In the genomic region with DNA sequence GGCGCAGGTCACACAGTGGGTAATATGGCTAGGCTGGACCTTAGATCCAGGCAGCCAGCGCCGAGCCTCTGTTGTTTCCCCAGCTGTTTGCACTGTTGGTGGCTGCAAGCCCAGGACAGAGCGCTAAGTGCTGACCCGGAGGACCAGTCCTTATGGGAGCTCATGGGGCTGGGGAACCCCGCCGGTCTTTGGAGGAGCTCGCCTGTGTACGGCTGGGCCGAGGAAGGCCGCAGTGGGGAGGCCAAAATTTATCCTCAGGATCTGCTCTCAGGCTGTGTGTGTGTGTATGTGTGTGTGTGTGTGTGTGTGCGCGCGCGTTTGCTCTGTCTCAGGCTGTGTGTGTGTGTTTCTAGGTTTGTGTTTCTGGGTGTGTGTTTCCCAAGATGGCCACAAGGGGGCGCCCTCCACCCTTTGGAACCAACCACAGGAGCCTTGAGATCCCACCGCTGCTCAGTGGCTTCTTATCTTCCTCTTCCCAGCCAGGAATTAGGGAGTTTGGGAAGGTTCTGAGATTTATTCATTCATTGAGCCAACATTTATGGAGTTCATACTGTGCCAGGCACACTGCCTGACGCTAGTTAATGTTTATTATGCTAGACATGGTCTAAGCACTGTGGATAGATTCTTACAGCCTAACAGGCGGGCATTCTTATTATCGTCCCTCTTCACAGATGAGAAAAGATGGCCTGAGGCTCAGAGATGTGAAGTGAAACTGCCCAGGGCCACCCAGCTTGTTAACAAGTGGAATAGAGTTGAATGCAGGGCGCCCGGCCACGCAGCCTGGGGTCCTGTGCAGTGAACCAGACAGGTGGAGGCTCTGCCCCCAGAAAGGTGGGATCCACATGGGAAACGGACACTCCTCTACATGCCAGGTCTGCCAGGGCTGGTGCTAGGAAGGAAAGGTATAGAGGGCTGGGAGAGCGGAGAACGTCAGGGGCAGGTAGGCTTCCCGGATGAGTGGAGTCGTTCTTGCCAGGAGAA, we compare ENCODE assay signal across 8 cellular contexts. TPM values are rescaled to one million over a fixed set of nuclear protein-coding genes. Genes with fewer than 3 reads are reported as not detected.
DNase-seq lines count a peak whose midpoint lies in the region; ATAC-seq, FAIRE-seq and TF ChIP-seq lines count a peak whose summit lies in the region.

No MANE protein-coding gene starts in this region.

- no peak overlapping the region for H3K27ac ChIP-seq in K562 (ENCODE audit: extremely low read depth, low read depth, low read length)

- in situ Hi-C loops in K562 (cut with MboI) = loop anchor here (10.0 kb wide), 1 partner anchor 205 kb away; no protein-coding TSS in a partner anchor

- no peak overlapping the region for H3K4me3 Mint-ChIP-seq in immature natural killer cell

- FAIRE-seq in TTC549 (lab: Jason Lieb, UNC) = peak; percentile 60
- peak; percentile 95 for FAIRE-seq in K562 (lab: Jason Lieb, UNC)

- no TSS peak for BruUV-seq in K562 (replicated peaks; lab: Mats Ljungman, UMichigan)

- H3K4me3 ChIP-seq in GM12865 (ENCODE audit: low read depth, low read length) (no peak overlapping the region), K562 (no peak overlapping the region)

- H3K9me3 ChIP-seq in K562 (replicated peaks; ENCODE audit: control insufficient read depth, insufficient read depth, low read depth, low read length) = no peaks in the 10 kb centered on the region

- H3K36me3 Mint-ChIP-seq in immature natural killer cell = peaks cover 0 to 36% (median 16%) of the 10 kb centered on the region in 3 donors

- WGBS in K562 (ENCODE audit: insufficient coverage, low coverage, missing lambda C conversion rate) = 48% methylated on average over 28 of the region's 28 CpGs

- H3K9me3 Mint-ChIP-seq in immature natural killer cell = no peaks in the 10 kb centered on the region

- no peaks in the 10 kb centered on the region for H3K79me2 ChIP-seq in K562 (ENCODE audit: control insufficient read depth, insufficient read depth, low read length)

- peaks cover 6% of the 10 kb centered on the region; the same call in 2 of the 3 replicates for H3K36me3 ChIP-seq in K562 (ENCODE audit: control insufficient read depth, insufficient read depth, low read length)

- ATAC-seq in K562 (peak; percentile 97), HG03460 (IDR thresholded peaks at IDR 0.05; ENCODE audit: unreplicated experiment) (no peak), HG02642 (IDR thresholded peaks at IDR 0.05; ENCODE audit: poor library complexity, unreplicated experiment) (no peak)

- H3K27ac Mint-ChIP-seq in immature natural killer cell = peak overlapping the region in 1 of 6 donors; percentile 58

- no peak overlapping the region for H3K4me2 ChIP-seq in K562 (ENCODE audit: insufficient read depth, low read length)

- peak in 1 of 2 experiments; percentile 54; a peak in 2 of 4 replicates for TF ChIP-seq RAD21 in K562 (CRISPR knock-in tag; conservative IDR thresholded peaks at IDR 0.05 in 1 of 2, IDR thresholded peaks at IDR 0.05 in 1 of 2)

- H3K4me1 ChIP-seq in K562 (replicated peaks in 1 of 2; ENCODE audit: control insufficient read depth in 2 of 2, insufficient read depth in 2 of 2, low read length in 2 of 2) = peaks cover 3 to 12% of the 10 kb centered on the region in 2 experiments; a peak in 2 of 5 replicates

- peaks cover 5 to 7% of the 10 kb centered on the region in 2 donors for H3K4me1 Mint-ChIP-seq in immature natural killer cell

- intact Hi-C loops in K562 (cut with micrococcal nuclease) = loop anchor here (5.0 kb wide), 1 partner anchor 193 kb away; a partner anchor contains a TSS

- H3K27me3 Mint-ChIP-seq in immature natural killer cell (ENCODE audit: low read depth in 3 of 3) = peaks cover 2 to 7% (median 2%) of the 10 kb centered on the region in 3 donors

- no peaks in the 10 kb centered on the region for H3K27me3 ChIP-seq in K562 (ENCODE audit: control insufficient read depth in 2 of 2, insufficient read depth in 2 of 2, low read length in 2 of 2)

- H4K20me1 ChIP-seq in K562 (replicated peaks; ENCODE audit: control insufficient read depth, insufficient read depth, low read length) = 0 out of 2 replicates have a peak, but pooled peaks cover 4% of the 10 kb centered on the region

- peak overlapping the region; percentile 47; the same call in 1 of the 2 replicates for H2AFZ ChIP-seq in K562 (ENCODE audit: low read depth, low read length)

- no peak for TF ChIP-seq EP300 in K562 (IDR thresholded peaks at IDR 0.05; ENCODE audit: low read length)

- H3K9me1 ChIP-seq in K562 (ENCODE audit: control insufficient read depth, insufficient read depth, low read length) = no peaks in the 10 kb centered on the region

- CTCF ChIA-PET in K562 (lab: Yijun Ruan, JAX; ENCODE audit: low intra/inter-chr PET ratio) = interaction anchor here (2.1 to 2.3 kb wide), 2 partner anchors 67 to 255 kb away, joined by 7 to 15 read pairs; no protein-coding TSS in a partner anchor

- TF ChIP-seq CTCF in GM12865 (IDR thresholded peaks at IDR 0.05; ENCODE audit: insufficient read depth, low read depth, low read length, missing control alignments) = peak; percentile 77
- TF ChIP-seq CTCF in K562 (IDR thresholded peaks at IDR 0.05 in 2 of 3, conservative IDR thresholded peaks at IDR 0.05 in 1 of 3; ENCODE audit: insufficient read depth in 2 of 3, low read depth in 1 of 3, low read length in 3 of 3) = peak; percentile 79 to 90 (median 82)

- POLR2A ChIA-PET in K562 (lab: Yijun Ruan, JAX) = no interaction called here

- peak overlapping the region in 1 of 2 experiments; percentile 16; a peak in 1 of 4 replicates for H3K9ac ChIP-seq in K562 (ENCODE audit: insufficient read depth in 1 of 2, low read depth in 2 of 2, low read length in 2 of 2)

- TF ChIP-seq POLR2A in K562 (conservative IDR thresholded peaks at IDR 0.05) = no peak

- DNase-seq in GM12865 (ENCODE audit: low read depth) = peak; percentile 70
- peak; percentile 62 for DNase-seq in NCI-H1105 treated with DMSO at 0.1 percent for 48 hours (lab: John Stamatoyannopoulos, UW)
- peak; percentile 72 to 83 (median 80) for DNase-seq in K562 (ENCODE audit: extremely low read depth in 1 of 4, low spot score in 3 of 4)
- DNase-seq in immature natural killer cell = peak; percentile 51 to 56 (median 53)
- DNase-seq in stimulated activated CD4-positive, alpha-beta T cell treated with anti-CD3 and anti-CD28 coated beads, Interleukin-15, amount 100 ng/mL, for 48 hours (ENCODE audit: low read depth in 2 of 2) = peak; percentile 31 to 48

RNA-seq across cellular contexts. Expression of a gene that starts 13.0 kb away (rescaled TPM):
- not detected in 2 replicates for total RNA-seq in K562 (2011; cell fraction: chromatin; rRNA removed; ENCODE audit: low replicate concordance)
- total RNA-seq in K562 (2011; cell fraction: nucleolus; rRNA removed) = not detected in 2 replicates
- not detected in 2 replicates for total RNA-seq in K562 (2011; cell fraction: nucleoplasm; rRNA removed)
- total RNA-seq in K562 (2014; rRNA removed) (not detected in 2 replicates), K562 (2014; rRNA removed; fragmentation: Illumina TruSeq; extraction: Trizol) (not detected in 2 replicates), K562 (2015; rRNA removed; fragmentation: Illumina TruSeq; extraction: Trizol) (not detected in 2 replicates), K562 (2021) (not detected in 2 replicates)
- polyA plus RNA-seq in K562 (2011; rRNA removed) (not detected in 2 replicates), K562 (2014; fragmentation: Illumina TruSeq; extraction: Trizol) (not detected in 2 replicates), K562 (2014; fragmentation: Nextera tagmentation; extraction: Ambion mirVana) (not detected), K562 (2014; rRNA removed) (not detected in 2 replicates), immature natural killer cell (not detected)
- not detected in 2 replicates for polyA plus RNA-seq in K562 (2011; cell fraction: cytosol; rRNA removed)
- polyA plus RNA-seq in K562 (2011; cell fraction: nucleus; rRNA removed) = not detected in 2 replicates
- 0.20 and 0.25 TPM in 2 replicates for polyA plus RNA-seq in K562 (2012)
- polyA minus RNA-seq in K562 (2011; rRNA and poly(A)+ RNA removed) = not detected in 2 replicates
- polyA minus RNA-seq in K562 (2011; cell fraction: cytosol; rRNA and poly(A)+ RNA removed) = not detected in 2 replicates
- polyA minus RNA-seq in K562 (2011; cell fraction: nucleus; rRNA and poly(A)+ RNA removed) = not detected in 2 replicates

RNA-seq across cellular contexts. Expression of a gene that starts 14.6 kb away (rescaled TPM):
- 26.3 and 56.0 TPM in 2 replicates for total RNA-seq in K562 (2011; cell fraction: chromatin; rRNA removed; ENCODE audit: low replicate concordance)
- 42.4 and 47.0 TPM in 2 replicates for total RNA-seq in K562 (2011; cell fraction: nucleolus; rRNA removed)
- total RNA-seq in K562 (2011; cell fraction: nucleoplasm; rRNA removed) = 31.0 and 36.6 TPM in 2 replicates
- 19.8 and 21.5 TPM in 2 replicates for total RNA-seq in K562 (2014; rRNA removed)
- 4.9 and 5.4 TPM in 2 replicates for total RNA-seq in K562 (2014; rRNA removed; fragmentation: Illumina TruSeq; extraction: Trizol)
- 10.3 and 11.4 TPM in 2 replicates for total RNA-seq in K562 (2015; rRNA removed; fragmentation: Illumina TruSeq; extraction: Trizol)
- 26.3 and 27.0 TPM in 2 replicates for total RNA-seq in K562 (2021)
- polyA plus RNA-seq in K562 (2011; rRNA removed) = 10.6 and 12.4 TPM in 2 replicates
- 10.4 and 25.4 TPM in 2 replicates for polyA plus RNA-seq in K562 (2011; cell fraction: cytosol; rRNA removed)
- 41.2 and 57.4 TPM in 2 replicates for polyA plus RNA-seq in K562 (2011; cell fraction: nucleus; rRNA removed)
- polyA plus RNA-seq in K562 (2012) = 19.9 and 20.3 TPM in 2 replicates
- polyA plus RNA-seq in K562 (2014; fragmentation: Illumina TruSeq; extraction: Trizol) = 9.4 and 15.5 TPM in 2 replicates
- under 1 TPM; 0.07 to 0.59 TPM for polyA plus RNA-seq in K562 (2014; fragmentation: Nextera tagmentation; extraction: Ambion mirVana)
- polyA plus RNA-seq in K562 (2014; rRNA removed) = 20.9 and 21.4 TPM in 2 replicates
- polyA minus RNA-seq in K562 (2011; rRNA and poly(A)+ RNA removed) = 2.8 and 5.2 TPM in 2 replicates
- 12.0 and 13.0 TPM in 2 replicates for polyA minus RNA-seq in K562 (2011; cell fraction: cytosol; rRNA and poly(A)+ RNA removed)
- polyA minus RNA-seq in K562 (2011; cell fraction: nucleus; rRNA and poly(A)+ RNA removed) = 19.5 and 24.2 TPM in 2 replicates
- polyA plus RNA-seq in immature natural killer cell = 1 to 10 TPM; 5.7 to 9.8 (median 6.1) TPM

RNA-seq across cellular contexts. Expression of a gene that starts 31.0 kb away (rescaled TPM):
- not detected in 2 replicates for total RNA-seq in K562 (2011; cell fraction: chromatin; rRNA removed; ENCODE audit: low replicate concordance)
- total RNA-seq in K562 (2011; cell fraction: nucleolus; rRNA removed) = not detected in 2 replicates
- total RNA-seq in K562 (2011; cell fraction: nucleoplasm; rRNA removed) = not detected in 2 replicates
- total RNA-seq in K562 (2014; rRNA removed) = 0.04 TPM in 1 of 2 replicates, not detected in the other
- not detected in 2 replicates for total RNA-seq in K562 (2014; rRNA removed; fragmentation: Illumina TruSeq; extraction: Trizol)
- total RNA-seq in K562 (2015; rRNA removed; fragmentation: Illumina TruSeq; extraction: Trizol) = not detected in 2 replicates
- total RNA-seq in K562 (2021) = not detected in 2 replicates
- 0.07 TPM in 1 of 2 replicates, not detected in the other for polyA plus RNA-seq in K562 (2011; rRNA removed)
- not detected in 2 replicates for polyA plus RNA-seq in K562 (2011; cell fraction: cytosol; rRNA removed)
- 0.04 and 0.11 TPM in 2 replicates for polyA plus RNA-seq in K562 (2011; cell fraction: nucleus; rRNA removed)
- polyA plus RNA-seq in K562 (2012) = 0.14 TPM in 1 of 2 replicates, not detected in the other
- not detected in 2 replicates for polyA plus RNA-seq in K562 (2014; fragmentation: Illumina TruSeq; extraction: Trizol)
- polyA plus RNA-seq in K562 (2014; fragmentation: Nextera tagmentation; extraction: Ambion mirVana) = not detected
- not detected in 2 replicates for polyA plus RNA-seq in K562 (2014; rRNA removed)
- not detected in 2 replicates for polyA minus RNA-seq in K562 (2011; rRNA and poly(A)+ RNA removed)
- polyA minus RNA-seq in K562 (2011; cell fraction: cytosol; rRNA and poly(A)+ RNA removed) = not detected in 2 replicates
- polyA minus RNA-seq in K562 (2011; cell fraction: nucleus; rRNA and poly(A)+ RNA removed) = not detected in 2 replicates
- polyA plus RNA-seq in immature natural killer cell = not detected

RNA-seq across cellular contexts. Expression of a gene that starts 36.2 kb away (rescaled TPM):
- total RNA-seq in K562 (2011; cell fraction: chromatin; rRNA removed; ENCODE audit: low replicate concordance) = not detected in 2 replicates
- not detected in 2 replicates for total RNA-seq in K562 (2011; cell fraction: nucleolus; rRNA removed)
- total RNA-seq in K562 (2011; cell fraction: nucleoplasm; rRNA removed) = not detected in 2 replicates
- total RNA-seq in K562 (2014; rRNA removed) (not detected in 2 replicates), K562 (2014; rRNA removed; fragmentation: Illumina TruSeq; extraction: Trizol) (not detected in 2 replicates), K562 (2015; rRNA removed; fragmentation: Illumina TruSeq; extraction: Trizol) (not detected in 2 replicates), K562 (2021) (not detected in 2 replicates)
- polyA plus RNA-seq in K562 (2011; rRNA removed) (not detected in 2 replicates), K562 (2014; fragmentation: Illumina TruSeq; extraction: Trizol) (not detected in 2 replicates), K562 (2014; fragmentation: Nextera tagmentation; extraction: Ambion mirVana) (not detected), K562 (2014; rRNA removed) (not detected in 2 replicates), immature natural killer cell (not detected)
- not detected in 2 replicates for polyA plus RNA-seq in K562 (2011; cell fraction: cytosol; rRNA removed)
- not detected in 2 replicates for polyA plus RNA-seq in K562 (2011; cell fraction: nucleus; rRNA removed)
- polyA plus RNA-seq in K562 (2012) = 0.03 TPM in 1 of 2 replicates, not detected in the other
- not detected in 2 replicates for polyA minus RNA-seq in K562 (2011; rRNA and poly(A)+ RNA removed)
- not detected in 2 replicates for polyA minus RNA-seq in K562 (2011; cell fraction: cytosol; rRNA and poly(A)+ RNA removed)
- not detected in 2 replicates for polyA minus RNA-seq in K562 (2011; cell fraction: nucleus; rRNA and poly(A)+ RNA removed)
